Comparison of ENCODE assay signal across 27 cellular contexts in the genomic region with DNA sequence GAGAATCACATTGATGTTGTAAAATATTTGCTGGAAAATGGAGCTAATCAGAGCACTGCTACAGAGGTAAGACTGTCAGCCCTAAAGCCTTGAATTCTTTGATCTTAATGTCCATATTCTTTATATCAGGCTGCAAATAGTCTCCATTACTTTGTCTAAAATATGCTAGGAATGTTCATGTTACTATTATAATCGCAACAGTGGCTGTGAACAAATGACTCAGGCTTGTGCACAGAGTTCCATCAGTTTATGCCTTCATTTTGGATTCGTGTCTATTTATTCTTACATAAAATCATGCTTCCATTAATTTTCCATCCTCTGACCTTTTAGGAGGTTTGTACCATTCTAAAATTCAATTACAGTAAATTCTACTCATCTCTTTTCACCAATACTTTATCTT.
DNase-seq lines count a peak whose midpoint lies in the region; ATAC-seq and TF ChIP-seq lines count a peak whose summit lies in the region.
"Had no signal": no experiment of that assay in that cellular context is flagged by ENCODE, and none has a peak within 500 bp of the region (broad histone marks: within the 10 kb centered on the region; RNA-seq: fewer than 3 reads in every experiment).

No MANE protein-coding gene starts in this region.

- H3K4ac ChIP-seq in IMR-90 (ENCODE audit: low read depth, low read length): no peak overlapping the region

- no peak overlapping the region for H4K8ac ChIP-seq in IMR-90 (ENCODE audit: low read depth in 2 of 2, low read length in 2 of 2)

- H3K4me3 Mint-ChIP-seq in mesothelial cell of epicardium (no peak overlapping the region), immature natural killer cell (no peak overlapping the region)
- H3K4me3 Mint-ChIP-seq: activated T-helper 1 cell treated with anti-CD3 and anti-CD28 coated beads, Interleukin-12 subunit alpha, Interleukin-12 subunit beta, Interleukin-2, Interleukin-4 antibody, amounts not matched to agents 30 ng/mL and 10 ng/mL and 1 ng/mL, durations not matched to agents 14 hours and 24 hours and 36 hours; naive thymus-derived CD8-positive, alpha-beta T cell had no signal

- in situ Hi-C loops in ACHN (cut with HindIII; ENCODE audit: low pct_ligation_motif_present, low pct_unique_long_range_greater_than_20kb, low sequenced_read_pairs): no loop called here
- in situ Hi-C loops in IMR-90 (cut with MboI; ENCODE audit: low sequenced_read_pairs): no loop called here

- no peaks in the 10 kb centered on the region for H3K4me1 ChIP-seq in IMR-90 (ENCODE audit: control insufficient read depth, insufficient read depth, low read length)
- no peaks in the 10 kb centered on the region for H3K4me1 ChIP-seq in fibroblast of lung (ENCODE audit: control insufficient read depth, extremely low read depth, insufficient read depth, low read length)
- no peaks in the 10 kb centered on the region for H3K4me1 ChIP-seq in aorta (ENCODE audit: control insufficient read depth in 1 of 2, insufficient read depth in 2 of 2, low read length in 2 of 2)
- H3K4me1 ChIP-seq in ovary (ENCODE audit: insufficient read depth): no peaks in the 10 kb centered on the region
- H3K4me1 ChIP-seq: ascending aorta, BLaER1, tibial nerve had no signal

- H3K27me3 Mint-ChIP-seq in mesothelial cell of epicardium (ENCODE audit: low read depth) (no peaks in the 10 kb centered on the region), immature natural killer cell (ENCODE audit: low read depth in 3 of 3) (peaks cover 0 to 2% (median 0%) of the 10 kb centered on the region in 3 donors)

- no peak overlapping the region; the same call in 1 of the 2 replicates for H3K14ac ChIP-seq in IMR-90 (replicated peaks; ENCODE audit: low read depth, low read length)

- H2AK5ac ChIP-seq in IMR-90 (ENCODE audit: low read depth, low read length): no peak overlapping the region

- H4K20me1 ChIP-seq in IMR-90 (ENCODE audit: insufficient read depth, low read length): no peaks in the 10 kb centered on the region
- H4K20me1 ChIP-seq in fibroblast of lung (ENCODE audit: control insufficient read depth, extremely low read depth, insufficient read depth, low read length): no peaks in the 10 kb centered on the region
- H4K20me1 ChIP-seq: BLaER1 had no signal

- no peak overlapping the region for H3K27ac ChIP-seq in IMR-90 (ENCODE audit: insufficient read depth, low read length)
- no peak overlapping the region for H3K27ac ChIP-seq in fibroblast of lung (ENCODE audit: insufficient read depth, low read length)
- H3K27ac ChIP-seq in aorta (ENCODE audit: low read depth in 1 of 2, low read length in 2 of 2): no peak overlapping the region
- no peak overlapping the region for H3K27ac ChIP-seq in ovary
- H3K27ac ChIP-seq: ascending aorta, BLaER1, heart left ventricle, HL-60, SJSA1, tibial nerve had no signal

- POLR2A ChIA-PET in IMR-90 (lab: Charles Lee; ENCODE audit: unreplicated experiment): no interaction called here

- no peak for TF ChIP-seq RAD21 in IMR-90 (IDR thresholded peaks at IDR 0.05; ENCODE audit: low read length)

- H3K9ac ChIP-seq in IMR-90 (ENCODE audit: low read depth, low read length) (no peak overlapping the region), fibroblast of lung (ENCODE audit: insufficient read depth, low read length) (no peak overlapping the region)
- H3K9ac ChIP-seq: BLaER1 had no signal

- no peak for TF ChIP-seq CTCF in IMR-90 (conservative IDR thresholded peaks at IDR 0.05; ENCODE audit: low read depth, low read length)
- TF ChIP-seq CTCF in fibroblast of lung (conservative IDR thresholded peaks at IDR 0.05 in 1 of 2, IDR thresholded peaks at IDR 0.05 in 1 of 2; ENCODE audit: low read depth in 1 of 2, low read length in 2 of 2): no peak
- no peak for TF ChIP-seq CTCF in mesothelial cell of epicardium (IDR thresholded peaks at IDR 0.05; ENCODE audit: unreplicated experiment)
- TF ChIP-seq CTCF in ovary (IDR thresholded peaks at IDR 0.05): no peak

- H2BK5ac ChIP-seq in IMR-90 (ENCODE audit: low read depth, low read length, poor library complexity, severe bottlenecking): no peak overlapping the region

- H2BK15ac ChIP-seq in IMR-90 (ENCODE audit: low read depth, low read length): no peak overlapping the region

- WGBS in IMR-90 (ENCODE audit: extremely low coverage in 2 of 2, insufficient read length in 1 of 2), 2 experiments: 33% methylated on average over 1 of the region's 2 CpGs; no CpG with 5 or more reads in 1 of the 2 experiments
- 28 to 34% methylated on average over 2 of the region's 2 CpGs for WGBS in aorta, 2 donors
- WGBS in ovary, 3 donors: 50 to 64% (median 57%) methylated on average over 2 of the region's 2 CpGs

- no peaks in the 10 kb centered on the region for H3K9me3 Mint-ChIP-seq in mesothelial cell of epicardium
- H3K9me3 Mint-ChIP-seq in immature natural killer cell: peaks cover 0 to 6% (median 0%) of the 10 kb centered on the region in 6 donors
- H3K9me3 Mint-ChIP-seq: activated T-helper 1 cell treated with anti-CD3 and anti-CD28 coated beads, Interleukin-12 subunit alpha, Interleukin-12 subunit beta, Interleukin-2, Interleukin-4 antibody, amounts not matched to agents 30 ng/mL and 10 ng/mL and 1 ng/mL, durations not matched to agents 14 hours and 24 hours and 36 hours had no signal

- H3K4me1 Mint-ChIP-seq in mesothelial cell of epicardium (peaks cover 10% of the 10 kb centered on the region), immature natural killer cell (no peaks in the 10 kb centered on the region)
- H3K4me1 Mint-ChIP-seq: naive thymus-derived CD8-positive, alpha-beta T cell had no signal

- no peak overlapping the region for H4K5ac ChIP-seq in IMR-90 (ENCODE audit: low read depth, low read length)

- H2AFZ ChIP-seq in IMR-90 (replicated peaks; ENCODE audit: low read length, poor library complexity) (no peak overlapping the region), fibroblast of lung (ENCODE audit: low read length) (peak overlapping the region; percentile 54)

- H3K27me3 ChIP-seq in IMR-90 (ENCODE audit: control insufficient read depth, insufficient read depth, low read length): no peaks in the 10 kb centered on the region
- no peaks in the 10 kb centered on the region for H3K27me3 ChIP-seq in fibroblast of lung (ENCODE audit: control insufficient read depth, insufficient read depth, low read length)
- no peaks in the 10 kb centered on the region for H3K27me3 ChIP-seq in aorta (ENCODE audit: control insufficient read depth in 1 of 2, insufficient read depth in 2 of 2, low read length in 1 of 2)
- no peaks in the 10 kb centered on the region for H3K27me3 ChIP-seq in ovary
- H3K27me3 ChIP-seq: ascending aorta, BLaER1, dorsolateral prefrontal cortex, heart left ventricle, SJSA1, tibial nerve had no signal

- no peaks in the 10 kb centered on the region for H3K79me2 ChIP-seq in fibroblast of lung (ENCODE audit: control insufficient read depth, insufficient read depth, low read length)

- no peak overlapping the region for H3K4me3 ChIP-seq in IMR-90 (ENCODE audit: insufficient read depth, low read depth, low read length)
- H3K4me3 ChIP-seq in fibroblast of lung (replicated peaks in 1 of 4; ENCODE audit: control extremely low read depth in 1 of 4, insufficient read depth in 1 of 4, low read depth in 3 of 4, low read length in 4 of 4): no peak overlapping the region
- no peak overlapping the region for H3K4me3 ChIP-seq in aorta (ENCODE audit: low read length in 2 of 2)
- H3K4me3 ChIP-seq in ovary: no peak overlapping the region
- H3K4me3 ChIP-seq: ascending aorta, BLaER1, dorsolateral prefrontal cortex, heart left ventricle, SJSA1, tibial nerve had no signal

- intact Hi-C loops in IMR-90 (cut with micrococcal nuclease) (no loop called here), aorta (cut with DNase I) (loop anchor here in 1 of 2 donors (5.0 kb wide), 1 partner anchor 960 kb away; no protein-coding TSS in a partner anchor), ovary (cut with DNase I) (no loop called here)

- H3K9me1 ChIP-seq in IMR-90 (ENCODE audit: insufficient read depth, low read length): no peaks in the 10 kb centered on the region

- dilution Hi-C loops in IMR-90 (cut with HindIII; ENCODE audit: low sequenced_read_pairs, unreplicated experiment): no loop called here

- BruUV-seq in IMR-90 (replicated peaks; lab: Mats Ljungman, UMichigan): no TSS peak

- no peaks in the 10 kb centered on the region for H3K79me1 ChIP-seq in IMR-90 (ENCODE audit: low read depth in 1 of 2, low read length in 2 of 2)

- H3K56ac ChIP-seq in IMR-90 (ENCODE audit: extremely low read depth, insufficient read depth, low read length): no peak overlapping the region

- no peak overlapping the region for H2AK9ac ChIP-seq in IMR-90 (replicated peaks; ENCODE audit: low read depth, low read length, poor library complexity)

- H3K9me3 ChIP-seq in IMR-90 (ENCODE audit: control insufficient read depth, insufficient read depth, low read length): no peaks in the 10 kb centered on the region
- H3K9me3 ChIP-seq in fibroblast of lung (ENCODE audit: control insufficient read depth, insufficient read depth, low read depth, low read length): no peaks in the 10 kb centered on the region
- H3K9me3 ChIP-seq in aorta (ENCODE audit: control insufficient read depth, low read length): no peaks in the 10 kb centered on the region
- no peaks in the 10 kb centered on the region for H3K9me3 ChIP-seq in ovary
- H3K9me3 ChIP-seq: ascending aorta, BLaER1, heart left ventricle, SJSA1, tibial nerve had no signal

- no peak overlapping the region for H3K18ac ChIP-seq in IMR-90 (ENCODE audit: low read depth, low read length)

- TF ChIP-seq POLR2A in IMR-90 (IDR thresholded peaks at IDR 0.05; ENCODE audit: low read depth, low read length): no peak
- no peak for TF ChIP-seq POLR2A in ovary (IDR thresholded peaks at IDR 0.05)

- ATAC-seq in IMR-90 (ENCODE audit: low read depth): peak; percentile 79
- no peak for ATAC-seq in aorta (ENCODE audit: low FRiP score)
- ATAC-seq in HG02981 (IDR thresholded peaks at IDR 0.05; ENCODE audit: unreplicated experiment): no peak
- ATAC-seq: heart left ventricle; HepG2; naive thymus-derived CD8-positive, alpha-beta T cell had no signal

- peak overlapping the region; percentile 34 for H3K27ac Mint-ChIP-seq in mesothelial cell of epicardium
- H3K27ac Mint-ChIP-seq in immature natural killer cell: no peak overlapping the region
- H3K27ac Mint-ChIP-seq: activated T-helper 1 cell treated with anti-CD3 and anti-CD28 coated beads, Interleukin-12 subunit alpha, Interleukin-12 subunit beta, Interleukin-2, Interleukin-4 antibody, amounts not matched to agents 30 ng/mL and 10 ng/mL and 1 ng/mL, durations not matched to agents 14 hours and 24 hours and 36 hours had no signal

- no peak overlapping the region; the same call in 1 of the 2 replicates for H3K4me2 ChIP-seq in IMR-90 (ENCODE audit: low read depth, low read length)
- H3K4me2 ChIP-seq in fibroblast of lung (ENCODE audit: extremely low read depth, insufficient read depth, low read length): peak overlapping the region; percentile 15
- H3K4me2 ChIP-seq: BLaER1 had no signal

- CTCF ChIA-PET in IMR-90 (lab: Yijun Ruan, JAX): no interaction called here

- H2BK20ac ChIP-seq in IMR-90 (ENCODE audit: low read depth, low read length): no peak overlapping the region

- DNase-seq in ACHN (peak; percentile 16), IMR-90 (peak; percentile 6), fibroblast of lung (ENCODE audit: low read depth in 2 of 2) (peak in 1 of 2 donors; percentile 26), mesothelial cell of epicardium (ENCODE audit: low spot score in 2 of 2, unreplicated experiment in 2 of 2) (no peak), aorta (no peak), immature natural killer cell (no peak), ovary (no peak)
- DNase-seq: activated CD4-positive, alpha-beta T cell treated with anti-CD3 and anti-CD28 coated beads, Interleukin-2, amount 50 U/mL, for 4 hours; activated naive CD4-positive, alpha-beta T cell treated with anti-CD3 and anti-CD28 coated beads, Interleukin-2, amount 50 U/mL, for 16 hours; DMS53; dorsolateral prefrontal cortex; heart left ventricle; Kasumi-1; mesendoderm; naive thymus-derived CD8-positive, alpha-beta T cell; NCI-H510A; occipital lobe; RPMI8226; stimulated activated CD4-positive, alpha-beta T cell treated with anti-CD3 and anti-CD28 coated beads, Interleukin-2, amount 100 ng/mL, for 24 hours had no signal

- H4K91ac ChIP-seq in IMR-90 (ENCODE audit: insufficient read depth, low read depth, low read length): no peak overlapping the region

- no peaks in the 10 kb centered on the region for H3K36me3 Mint-ChIP-seq in mesothelial cell of epicardium
- no peaks in the 10 kb centered on the region for H3K36me3 Mint-ChIP-seq in immature natural killer cell
- H3K36me3 Mint-ChIP-seq: naive thymus-derived CD8-positive, alpha-beta T cell had no signal

- H3K23ac ChIP-seq in IMR-90 (ENCODE audit: low read depth, low read length): no peak overlapping the region

- H2BK120ac ChIP-seq in IMR-90 (ENCODE audit: low read depth, low read length): no peak overlapping the region

- no peak for TF ChIP-seq EP300 in ovary (IDR thresholded peaks at IDR 0.05)

- no peaks in the 10 kb centered on the region for H3K36me3 ChIP-seq in IMR-90 (ENCODE audit: control insufficient read depth, insufficient read depth, low read length)
- no peaks in the 10 kb centered on the region for H3K36me3 ChIP-seq in fibroblast of lung (ENCODE audit: control insufficient read depth, insufficient read depth, low read length)
- H3K36me3 ChIP-seq in aorta (ENCODE audit: control insufficient read depth in 1 of 2, insufficient read depth in 2 of 2, low read length in 1 of 2): no peaks in the 10 kb centered on the region
- no peaks in the 10 kb centered on the region for H3K36me3 ChIP-seq in ovary
- H3K36me3 ChIP-seq: ascending aorta, BLaER1, SJSA1 had no signal

Comparison
In these comparisons a context has a peak if more than half of its experiments do, and no peak if none do; other contexts are left out.
1. DNase-seq: peak in ACHN (single experiment) and IMR-90 (single experiment); none in mesothelial cell of epicardium (0 of 2), aorta (0 of 2), immature natural killer cell (0 of 3) and ovary (0 of 5).